In the genomic region with DNA sequence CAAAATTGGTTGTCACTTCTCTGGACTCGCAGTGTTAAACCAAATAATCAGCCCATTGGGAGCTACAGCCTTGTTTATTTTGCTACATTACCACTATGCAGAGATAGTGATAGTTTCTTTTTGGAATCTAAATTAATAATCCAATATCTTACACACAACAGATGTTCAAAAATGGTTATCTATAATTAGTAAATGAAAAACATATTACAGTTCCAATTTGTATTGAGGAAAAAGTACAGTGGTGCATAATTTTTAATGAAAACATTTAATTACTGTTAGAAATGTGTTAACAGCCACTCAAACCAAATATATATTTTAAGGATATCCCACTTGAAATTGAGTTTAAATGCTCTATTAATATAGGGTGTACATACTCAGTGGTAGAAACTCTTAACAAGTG, we compare ENCODE assay signal across 2 cellular contexts.
TF ChIP-seq lines count a peak whose summit lies in the region.

No MANE protein-coding gene starts in this region.

TF ChIP-seq in SK-N-SH, 30 proteins besides CTCF, POLR2A, EP300 and RAD21:
- TF ChIP-seq, protein P1, sequence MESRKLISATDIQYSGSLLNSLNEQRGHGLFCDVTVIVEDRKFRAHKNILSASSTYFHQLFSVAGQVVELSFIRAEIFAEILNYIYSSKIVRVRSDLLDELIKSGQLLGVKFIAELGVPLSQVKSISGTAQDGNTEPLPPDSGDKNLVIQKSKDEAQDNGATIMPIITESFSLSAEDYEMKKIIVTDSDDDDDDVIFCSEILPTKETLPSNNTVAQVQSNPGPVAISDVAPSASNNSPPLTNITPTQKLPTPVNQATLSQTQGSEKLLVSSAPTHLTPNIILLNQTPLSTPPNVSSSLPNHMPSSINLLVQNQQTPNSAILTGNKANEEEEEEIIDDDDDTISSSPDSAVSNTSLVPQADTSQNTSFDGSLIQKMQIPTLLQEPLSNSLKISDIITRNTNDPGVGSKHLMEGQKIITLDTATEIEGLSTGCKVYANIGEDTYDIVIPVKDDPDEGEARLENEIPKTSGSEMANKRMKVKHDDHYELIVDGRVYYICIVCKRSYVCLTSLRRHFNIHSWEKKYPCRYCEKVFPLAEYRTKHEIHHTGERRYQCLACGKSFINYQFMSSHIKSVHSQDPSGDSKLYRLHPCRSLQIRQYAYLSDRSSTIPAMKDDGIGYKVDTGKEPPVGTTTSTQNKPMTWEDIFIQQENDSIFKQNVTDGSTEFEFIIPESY (IDR thresholded peaks at IDR 0.05; ENCODE audit: borderline replicate concordance, low read depth), result no peak
- TF ChIP-seq, protein P2, sequence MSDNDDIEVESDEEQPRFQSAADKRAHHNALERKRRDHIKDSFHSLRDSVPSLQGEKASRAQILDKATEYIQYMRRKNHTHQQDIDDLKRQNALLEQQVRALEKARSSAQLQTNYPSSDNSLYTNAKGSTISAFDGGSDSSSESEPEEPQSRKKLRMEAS (IDR thresholded peaks at IDR 0.05; ENCODE audit: low read depth), result no peak
- TF ChIP-seq YY1 (IDR thresholded peaks at IDR 0.05; ENCODE audit: low read depth) (no peak), FOXM1 (IDR thresholded peaks at IDR 0.05; ENCODE audit: low read depth) (no peak), FOSL2 (IDR thresholded peaks at IDR 0.05; ENCODE audit: borderline replicate concordance, low read depth) (no peak), FOXJ3 (CRISPR knock-in tag; IDR thresholded peaks at IDR 0.05) (no peak), TAF1 (IDR thresholded peaks at IDR 0.05; ENCODE audit: borderline replicate concordance, low read depth, low read length) (no peak), EZH2phosphoT487 (IDR thresholded peaks at IDR 0.05; ENCODE audit: borderline replicate concordance, low read depth) (no peak), SIN3A (IDR thresholded peaks at IDR 0.05; ENCODE audit: borderline replicate concordance, low read depth, low read length) (no peak), MXI1 (IDR thresholded peaks at IDR 0.05; ENCODE audit: low read depth, low read length) (no peak), ELF1 (IDR thresholded peaks at IDR 0.05) (no peak), TCF12 (IDR thresholded peaks at IDR 0.05) (no peak), RXRA (IDR thresholded peaks at IDR 0.05; ENCODE audit: borderline replicate concordance, low read depth) (no peak), SMC3 (IDR thresholded peaks at IDR 0.05; ENCODE audit: low read depth, low read length) (no peak)
- TF ChIP-seq, protein P3, sequence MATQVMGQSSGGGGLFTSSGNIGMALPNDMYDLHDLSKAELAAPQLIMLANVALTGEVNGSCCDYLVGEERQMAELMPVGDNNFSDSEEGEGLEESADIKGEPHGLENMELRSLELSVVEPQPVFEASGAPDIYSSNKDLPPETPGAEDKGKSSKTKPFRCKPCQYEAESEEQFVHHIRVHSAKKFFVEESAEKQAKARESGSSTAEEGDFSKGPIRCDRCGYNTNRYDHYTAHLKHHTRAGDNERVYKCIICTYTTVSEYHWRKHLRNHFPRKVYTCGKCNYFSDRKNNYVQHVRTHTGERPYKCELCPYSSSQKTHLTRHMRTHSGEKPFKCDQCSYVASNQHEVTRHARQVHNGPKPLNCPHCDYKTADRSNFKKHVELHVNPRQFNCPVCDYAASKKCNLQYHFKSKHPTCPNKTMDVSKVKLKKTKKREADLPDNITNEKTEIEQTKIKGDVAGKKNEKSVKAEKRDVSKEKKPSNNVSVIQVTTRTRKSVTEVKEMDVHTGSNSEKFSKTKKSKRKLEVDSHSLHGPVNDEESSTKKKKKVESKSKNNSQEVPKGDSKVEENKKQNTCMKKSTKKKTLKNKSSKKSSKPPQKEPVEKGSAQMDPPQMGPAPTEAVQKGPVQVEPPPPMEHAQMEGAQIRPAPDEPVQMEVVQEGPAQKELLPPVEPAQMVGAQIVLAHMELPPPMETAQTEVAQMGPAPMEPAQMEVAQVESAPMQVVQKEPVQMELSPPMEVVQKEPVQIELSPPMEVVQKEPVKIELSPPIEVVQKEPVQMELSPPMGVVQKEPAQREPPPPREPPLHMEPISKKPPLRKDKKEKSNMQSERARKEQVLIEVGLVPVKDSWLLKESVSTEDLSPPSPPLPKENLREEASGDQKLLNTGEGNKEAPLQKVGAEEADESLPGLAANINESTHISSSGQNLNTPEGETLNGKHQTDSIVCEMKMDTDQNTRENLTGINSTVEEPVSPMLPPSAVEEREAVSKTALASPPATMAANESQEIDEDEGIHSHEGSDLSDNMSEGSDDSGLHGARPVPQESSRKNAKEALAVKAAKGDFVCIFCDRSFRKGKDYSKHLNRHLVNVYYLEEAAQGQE (IDR thresholded peaks at IDR 0.05; ENCODE audit: low read depth, low read length), result no peak
- TF ChIP-seq, protein P4, sequence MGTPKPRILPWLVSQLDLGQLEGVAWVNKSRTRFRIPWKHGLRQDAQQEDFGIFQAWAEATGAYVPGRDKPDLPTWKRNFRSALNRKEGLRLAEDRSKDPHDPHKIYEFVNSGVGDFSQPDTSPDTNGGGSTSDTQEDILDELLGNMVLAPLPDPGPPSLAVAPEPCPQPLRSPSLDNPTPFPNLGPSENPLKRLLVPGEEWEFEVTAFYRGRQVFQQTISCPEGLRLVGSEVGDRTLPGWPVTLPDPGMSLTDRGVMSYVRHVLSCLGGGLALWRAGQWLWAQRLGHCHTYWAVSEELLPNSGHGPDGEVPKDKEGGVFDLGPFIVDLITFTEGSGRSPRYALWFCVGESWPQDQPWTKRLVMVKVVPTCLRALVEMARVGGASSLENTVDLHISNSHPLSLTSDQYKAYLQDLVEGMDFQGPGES (IDR thresholded peaks at IDR 0.05; ENCODE audit: low read depth, low read length), result no peak

TF ChIP-seq in SK-N-SH treated with all-trans-retinoic acid at 6 μM for 48 hours, 23 proteins besides CTCF, POLR2A, EP300 and RAD21 (continued from another document):
- TF ChIP-seq, protein P5, sequence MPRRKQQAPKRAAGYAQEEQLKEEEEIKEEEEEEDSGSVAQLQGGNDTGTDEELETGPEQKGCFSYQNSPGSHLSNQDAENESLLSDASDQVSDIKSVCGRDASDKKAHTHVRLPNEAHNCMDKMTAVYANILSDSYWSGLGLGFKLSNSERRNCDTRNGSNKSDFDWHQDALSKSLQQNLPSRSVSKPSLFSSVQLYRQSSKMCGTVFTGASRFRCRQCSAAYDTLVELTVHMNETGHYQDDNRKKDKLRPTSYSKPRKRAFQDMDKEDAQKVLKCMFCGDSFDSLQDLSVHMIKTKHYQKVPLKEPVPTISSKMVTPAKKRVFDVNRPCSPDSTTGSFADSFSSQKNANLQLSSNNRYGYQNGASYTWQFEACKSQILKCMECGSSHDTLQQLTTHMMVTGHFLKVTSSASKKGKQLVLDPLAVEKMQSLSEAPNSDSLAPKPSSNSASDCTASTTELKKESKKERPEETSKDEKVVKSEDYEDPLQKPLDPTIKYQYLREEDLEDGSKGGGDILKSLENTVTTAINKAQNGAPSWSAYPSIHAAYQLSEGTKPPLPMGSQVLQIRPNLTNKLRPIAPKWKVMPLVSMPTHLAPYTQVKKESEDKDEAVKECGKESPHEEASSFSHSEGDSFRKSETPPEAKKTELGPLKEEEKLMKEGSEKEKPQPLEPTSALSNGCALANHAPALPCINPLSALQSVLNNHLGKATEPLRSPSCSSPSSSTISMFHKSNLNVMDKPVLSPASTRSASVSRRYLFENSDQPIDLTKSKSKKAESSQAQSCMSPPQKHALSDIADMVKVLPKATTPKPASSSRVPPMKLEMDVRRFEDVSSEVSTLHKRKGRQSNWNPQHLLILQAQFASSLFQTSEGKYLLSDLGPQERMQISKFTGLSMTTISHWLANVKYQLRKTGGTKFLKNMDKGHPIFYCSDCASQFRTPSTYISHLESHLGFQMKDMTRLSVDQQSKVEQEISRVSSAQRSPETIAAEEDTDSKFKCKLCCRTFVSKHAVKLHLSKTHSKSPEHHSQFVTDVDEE (CRISPR knock-in tag; IDR thresholded peaks at IDR 0.05), result 0 out of 2 replicates have a peak, but pooled peaks have one; percentile 19
- TF ChIP-seq, protein P6, sequence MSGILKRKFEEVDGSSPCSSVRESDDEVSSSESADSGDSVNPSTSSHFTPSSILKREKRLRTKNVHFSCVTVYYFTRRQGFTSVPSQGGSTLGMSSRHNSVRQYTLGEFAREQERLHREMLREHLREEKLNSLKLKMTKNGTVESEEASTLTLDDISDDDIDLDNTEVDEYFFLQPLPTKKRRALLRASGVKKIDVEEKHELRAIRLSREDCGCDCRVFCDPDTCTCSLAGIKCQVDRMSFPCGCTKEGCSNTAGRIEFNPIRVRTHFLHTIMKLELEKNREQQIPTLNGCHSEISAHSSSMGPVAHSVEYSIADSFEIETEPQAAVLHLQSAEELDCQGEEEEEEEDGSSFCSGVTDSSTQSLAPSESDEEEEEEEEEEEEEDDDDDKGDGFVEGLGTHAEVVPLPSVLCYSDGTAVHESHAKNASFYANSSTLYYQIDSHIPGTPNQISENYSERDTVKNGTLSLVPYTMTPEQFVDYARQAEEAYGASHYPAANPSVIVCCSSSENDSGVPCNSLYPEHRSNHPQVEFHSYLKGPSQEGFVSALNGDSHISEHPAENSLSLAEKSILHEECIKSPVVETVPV (CRISPR knock-in tag; IDR thresholded peaks at IDR 0.05), result no peak
- TF ChIP-seq ZFP30 (CRISPR knock-in tag; IDR thresholded peaks at IDR 0.05) (no peak), GLIS3 (CRISPR knock-in tag; IDR thresholded peaks at IDR 0.05) (no peak), TCF4 (CRISPR knock-in tag; IDR thresholded peaks at IDR 0.05; ENCODE audit: borderline replicate concordance) (peak; percentile 96)
